Comparison of ENCODE assay signal across 1 cellular context in genomic region chr16:86088287-86088686, GRCh38.
TF ChIP-seq lines count a peak whose summit lies in the region.

No MANE protein-coding gene starts in this region.

TF ChIP-seq in GM23338, 12 proteins besides CTCF, POLR2A, EP300 and RAD21 (continued from another document):
- no peak for TF ChIP-seq ETS1 (IDR thresholded peaks at IDR 0.05)
- TF ChIP-seq CREB1 (CRISPR knock-in tag; IDR thresholded peaks at IDR 0.05; ENCODE audit: low read depth), result no peak
- TF ChIP-seq ZNF331 (CRISPR knock-in tag; IDR thresholded peaks at IDR 0.05; ENCODE audit: low read depth), result no peak
- TF ChIP-seq EZH2 (IDR thresholded peaks at IDR 0.05; ENCODE audit: low read depth, unreplicated experiment), result no peak
- no peak for TF ChIP-seq EZH2phosphoT487 (IDR thresholded peaks at IDR 0.05; ENCODE audit: unreplicated experiment)
- no peak for TF ChIP-seq NANOG (IDR thresholded peaks at IDR 0.05; ENCODE audit: borderline replicate concordance)
- no peak for TF ChIP-seq REST (IDR thresholded peaks at IDR 0.05; ENCODE audit: unreplicated experiment)
- TF ChIP-seq JUNB (IDR thresholded peaks at IDR 0.05; ENCODE audit: unreplicated experiment), result no peak
- no peak for TF ChIP-seq ZNF114 (CRISPR knock-in tag; IDR thresholded peaks at IDR 0.05)
- TF ChIP-seq STAT1 (IDR thresholded peaks at IDR 0.05; ENCODE audit: unreplicated experiment), result no peak
- TF ChIP-seq ZNF462 (CRISPR knock-in tag; IDR thresholded peaks at IDR 0.05), result no peak
